Comparison of ENCODE assay signal across 25 cellular contexts in the genomic region with DNA sequence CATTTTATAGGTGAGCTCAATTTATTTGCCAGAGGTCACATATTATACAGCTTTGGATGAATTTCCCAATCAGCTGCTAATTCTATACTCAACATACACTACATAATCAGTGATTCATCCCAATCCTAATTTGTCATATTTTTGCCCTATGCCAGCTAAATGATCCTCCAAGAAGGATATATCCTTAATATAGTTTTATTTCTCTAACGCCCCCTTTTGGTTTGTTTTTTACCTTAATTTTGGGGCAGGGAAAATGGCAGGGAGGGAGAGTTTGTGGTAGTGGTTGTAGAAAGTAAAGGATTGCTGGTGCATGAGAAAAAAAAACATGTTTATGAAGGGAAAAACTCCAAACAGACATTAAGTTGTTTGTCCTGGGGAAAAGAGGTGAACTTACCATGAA. TPM values are rescaled to one million over a fixed set of nuclear protein-coding genes. Genes with fewer than 3 reads are reported as not detected.
A peak's percentile ranks its signal among the peaks of the same experiment; 100 is the strongest.
DNase-seq lines count a peak whose midpoint lies in the region; ATAC-seq and TF ChIP-seq lines count a peak whose summit lies in the region.
"Had no signal": no experiment of that assay in that cellular context is flagged by ENCODE, and none has a peak within 500 bp of the region (broad histone marks: within the 10 kb centered on the region; RNA-seq: fewer than 3 reads in every experiment).

No MANE protein-coding gene starts in this region.

- no peak for ATAC-seq in GM23338
- ATAC-seq in activated CD4-positive, CD25-positive, alpha-beta regulatory T cell treated with anti-CD3 and anti-CD28 coated beads, Interleukin-2, amount 50 U/mL, for 24 hours: no peak
- ATAC-seq: A549, GM12878, HCT116 had no signal

- H3K4me1 ChIP-seq in GM23338 (ENCODE audit: insufficient read depth): peaks cover 11% of the 10 kb centered on the region
- H3K4me1 ChIP-seq in osteoblast (ENCODE audit: insufficient read depth, low read length): peaks cover 16% of the 10 kb centered on the region
- H3K4me1 ChIP-seq in neuronal stem cell (ENCODE audit: control insufficient read depth in 2 of 2, insufficient read depth in 1 of 2, low read depth in 1 of 2, low read length in 2 of 2): no peaks in the 10 kb centered on the region
- H3K4me1 ChIP-seq: BE2C had no signal

- no peak overlapping the region for H3K4me3 Mint-ChIP-seq in GM23338
- no peak overlapping the region for H3K4me3 Mint-ChIP-seq in chondrocyte (ENCODE audit: unreplicated experiment)
- H3K4me3 Mint-ChIP-seq: CD4-positive, CD25-positive, alpha-beta regulatory T cell had no signal

- H3K4me1 Mint-ChIP-seq in GM23338: peaks cover 29% of the 10 kb centered on the region
- H3K4me1 Mint-ChIP-seq in chondrocyte (ENCODE audit: low read depth): peaks cover 43% of the 10 kb centered on the region

- no peak overlapping the region for H3K23ac ChIP-seq in neuronal stem cell (ENCODE audit: low read depth, low read length, poor library complexity)

- peaks cover 24% of the 10 kb centered on the region for H4K20me1 ChIP-seq in GM23338 (replicated peaks; ENCODE audit: insufficient read depth)
- H4K20me1 ChIP-seq in osteoblast (ENCODE audit: insufficient read depth, low read length): peaks cover 69% of the 10 kb centered on the region

- H3K27me3 Mint-ChIP-seq in GM23338 (ENCODE audit: insufficient read depth, low read depth, poor library complexity) (peaks cover 3% of the 10 kb centered on the region), chondrocyte (ENCODE audit: low read depth) (no peaks in the 10 kb centered on the region)
- H3K27me3 Mint-ChIP-seq: CD4-positive, CD25-positive, alpha-beta regulatory T cell had no signal

- H3K18ac ChIP-seq in neuronal stem cell (ENCODE audit: low read length): no peak overlapping the region

- H3K79me2 ChIP-seq in GM23338 (replicated peaks; ENCODE audit: insufficient read depth) (peaks cover 100% of the 10 kb centered on the region), osteoblast (ENCODE audit: insufficient read depth, low read length) (peaks cover 83% of the 10 kb centered on the region)

- WGBS in neuronal stem cell (ENCODE audit: extremely low coverage in 2 of 2, insufficient read length in 2 of 2, insufficient replicate concordance in 1 of 2), 2 donors: no CpG with 5 or more reads among the region's 1 CpG

- no peak overlapping the region for H3K14ac ChIP-seq in neuronal stem cell (ENCODE audit: low read length)

- H3K27ac Mint-ChIP-seq in GM23338: no peak overlapping the region
- no peak overlapping the region for H3K27ac Mint-ChIP-seq in chondrocyte (ENCODE audit: unreplicated experiment)

- no peak overlapping the region for H3K4ac ChIP-seq in neuronal stem cell (ENCODE audit: low read length)

- H2BK5ac ChIP-seq in neuronal stem cell (ENCODE audit: low read length): no peak overlapping the region

- H3F3A ChIP-seq in GM23338 (replicated peaks; ENCODE audit: low read depth): no peaks in the 10 kb centered on the region

- H3K27ac ChIP-seq in GM23338 (ENCODE audit: low read depth) (no peak overlapping the region), osteoblast (ENCODE audit: low read depth, low read length) (no peak overlapping the region), neuronal stem cell (replicated peaks; ENCODE audit: low read length) (no peak overlapping the region)
- H3K27ac ChIP-seq: A549, KMS-11 had no signal

- no peaks in the 10 kb centered on the region for H3K79me1 ChIP-seq in neuronal stem cell (ENCODE audit: low read depth, low read length)

- DNase-seq in GM23338 (ENCODE audit: low spot score) (peak; percentile 38), OCI-M1 (lab: John Stamatoyannopoulos, UW) (peak; percentile 3), chondrocyte (ENCODE audit: low spot score) (no peak), osteoblast (ENCODE audit: insufficient read length, low spot score, missing footprints) (no peak), neuronal stem cell (ENCODE audit: low spot score) (no peak), NCI-H82 (lab: John Stamatoyannopoulos, UW) (no peak)
- DNase-seq: BE2C; CD4-positive, CD25-positive, alpha-beta regulatory T cell; COR-L47; DMS 273 treated with DMSO at 0.1 percent for 48 hours; DMS79 treated with DMSO at 0.1 percent for 48 hours; GOT3; MV-4-11; NCI-H1105 treated with DMSO at 0.1 percent for 48 hours; NCI-H2029 treated with DMSO at 0.1 percent for 48 hours; NCI-H345; NCI-H524; NCI-H774; RPMI8226; SHP77 treated with DMSO at 0.1 percent for 48 hours had no signal

- H3K4me2 ChIP-seq in GM23338: no peak overlapping the region
- no peak overlapping the region for H3K4me2 ChIP-seq in osteoblast (ENCODE audit: insufficient read depth, low read length)
- H3K4me2 ChIP-seq in neuronal stem cell (ENCODE audit: insufficient read depth, low read length, poor library complexity, severe bottlenecking): no peak overlapping the region
- H3K4me2 ChIP-seq: A549, KMS-11 had no signal

- H4K91ac ChIP-seq in neuronal stem cell (ENCODE audit: low read depth, low read length, poor library complexity): no peak overlapping the region

- H3K27me3 ChIP-seq in GM23338 (ENCODE audit: insufficient read depth): no peaks in the 10 kb centered on the region
- no peaks in the 10 kb centered on the region for H3K27me3 ChIP-seq in osteoblast (ENCODE audit: insufficient read depth, low read length)
- H3K27me3 ChIP-seq in neuronal stem cell (ENCODE audit: control insufficient read depth in 3 of 3, insufficient read depth in 3 of 3, low read depth in 1 of 3, low read length in 3 of 3): no peaks in the 10 kb centered on the region
- H3K27me3 ChIP-seq: BE2C had no signal

- H3K9me2 ChIP-seq in GM23338 (ENCODE audit: insufficient read depth): no peaks in the 10 kb centered on the region

- H3K36me3 Mint-ChIP-seq in GM23338 (ENCODE audit: low read depth) (peaks cover 14% of the 10 kb centered on the region; the same call in 2 of the 3 replicates), chondrocyte (ENCODE audit: low read depth) (no peaks in the 10 kb centered on the region)

- H3K36me3 ChIP-seq in GM23338 (ENCODE audit: insufficient read depth) (no peaks in the 10 kb centered on the region), osteoblast (ENCODE audit: insufficient read depth, low read length) (no peaks in the 10 kb centered on the region), neuronal stem cell (replicated peaks in 1 of 2; ENCODE audit: control insufficient read depth in 2 of 2, insufficient read depth in 2 of 2, low read length in 2 of 2) (peaks cover 0 to 15% of the 10 kb centered on the region in 2 donors)
- H3K36me3 ChIP-seq: BE2C had no signal

- H3K9me3 Mint-ChIP-seq in GM23338 (no peaks in the 10 kb centered on the region), chondrocyte (ENCODE audit: low read depth) (no peaks in the 10 kb centered on the region)
- H3K9me3 Mint-ChIP-seq: CD4-positive, CD25-positive, alpha-beta regulatory T cell had no signal

- H3K9ac ChIP-seq in neuronal stem cell (ENCODE audit: low read depth, low read length, poor library complexity): no peak overlapping the region
- H3K9ac ChIP-seq: KMS-11 had no signal

- H2BK15ac ChIP-seq in neuronal stem cell (ENCODE audit: low read length): no peak overlapping the region

- no peak overlapping the region for H2BK120ac ChIP-seq in neuronal stem cell (ENCODE audit: low read depth, low read length)

- H3K4me3 ChIP-seq in GM23338: no peak overlapping the region
- H3K4me3 ChIP-seq in osteoblast (ENCODE audit: insufficient read depth, low read length): no peak overlapping the region
- no peak overlapping the region for H3K4me3 ChIP-seq in neuronal stem cell (ENCODE audit: low read length in 2 of 2)
- H3K4me3 ChIP-seq: A549, GM12878 had no signal

- no peak overlapping the region for H4K8ac ChIP-seq in neuronal stem cell (ENCODE audit: low read depth, low read length)

- H2AFZ ChIP-seq in GM23338 (no peak overlapping the region), osteoblast (ENCODE audit: low read length) (no peak overlapping the region), neuronal stem cell (ENCODE audit: low read length) (no peak overlapping the region)

- no peak overlapping the region for H2BK12ac ChIP-seq in neuronal stem cell (ENCODE audit: low read length)

- TF ChIP-seq CTCF in GM23338 (conservative IDR thresholded peaks at IDR 0.05; ENCODE audit: low read depth in 2 of 2) (peak; percentile 37 to 59; a peak in 3 of 4 replicates), chondrocyte (IDR thresholded peaks at IDR 0.05) (peak; percentile 12), osteoblast (IDR thresholded peaks at IDR 0.05; ENCODE audit: extremely low read depth, low read depth, low read length) (peak; percentile 5)

- H3K9me3 ChIP-seq in osteoblast (ENCODE audit: low read depth, low read length) (no peaks in the 10 kb centered on the region), neuronal stem cell (replicated peaks in 1 of 2; ENCODE audit: control insufficient read depth in 2 of 2, insufficient read depth in 1 of 2, low read depth in 1 of 2, low read length in 2 of 2) (peaks cover 0 to 2% of the 10 kb centered on the region in 2 donors)
- H3K9me3 ChIP-seq: A549, BE2C had no signal

- no peak overlapping the region for H2AK5ac ChIP-seq in neuronal stem cell (ENCODE audit: low read depth, low read length)

TF ChIP-seq in GM23338, 12 proteins besides CTCF, POLR2A, EP300 and RAD21 (continues in another document):
- TF ChIP-seq JUNB (IDR thresholded peaks at IDR 0.05; ENCODE audit: unreplicated experiment) (no peak), EZH2 (IDR thresholded peaks at IDR 0.05; ENCODE audit: low read depth, unreplicated experiment) (no peak), CREB1 (CRISPR knock-in tag; IDR thresholded peaks at IDR 0.05; ENCODE audit: low read depth) (no peak), STAT1 (IDR thresholded peaks at IDR 0.05; ENCODE audit: unreplicated experiment) (no peak)
- TF ChIP-seq, protein P1, sequence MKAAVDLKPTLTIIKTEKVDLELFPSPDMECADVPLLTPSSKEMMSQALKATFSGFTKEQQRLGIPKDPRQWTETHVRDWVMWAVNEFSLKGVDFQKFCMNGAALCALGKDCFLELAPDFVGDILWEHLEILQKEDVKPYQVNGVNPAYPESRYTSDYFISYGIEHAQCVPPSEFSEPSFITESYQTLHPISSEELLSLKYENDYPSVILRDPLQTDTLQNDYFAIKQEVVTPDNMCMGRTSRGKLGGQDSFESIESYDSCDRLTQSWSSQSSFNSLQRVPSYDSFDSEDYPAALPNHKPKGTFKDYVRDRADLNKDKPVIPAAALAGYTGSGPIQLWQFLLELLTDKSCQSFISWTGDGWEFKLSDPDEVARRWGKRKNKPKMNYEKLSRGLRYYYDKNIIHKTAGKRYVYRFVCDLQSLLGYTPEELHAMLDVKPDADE (IDR thresholded peaks at IDR 0.05): no peak

RNA-seq across cellular contexts. Expression of a gene that starts 31.9 kb away (rescaled TPM):
- 45.3 and 57.0 TPM in 2 replicates for total RNA-seq in GM23338 (2014; rRNA removed; shearing (Covaris generic))
- polyA plus RNA-seq in GM23338 (2016; fragmentation: Nextera tagmentation; extraction: Ambion mirVana): 35.6 and 36.4 TPM in 2 replicates
- total RNA-seq in chondrocyte (24.1 to 35.5 TPM (median 34.2 TPM) in 3 replicates), osteoblast (23.2 and 24.5 TPM in 2 replicates)
- polyA plus RNA-seq in neuronal stem cell (2013, experiment 1 of 2): 27.7 TPM
- polyA plus RNA-seq in neuronal stem cell (2013, experiment 2 of 2): 28.8 TPM

Comparison
In these comparisons a context has a peak if more than half of its experiments do, and no peak if none do; other contexts are left out.
1. DNase-seq: peak in GM23338 (single experiment) and OCI-M1 (single experiment); none in chondrocyte (single experiment), osteoblast (single experiment), neuronal stem cell (single experiment) and NCI-H82 (single experiment).
2. Peak in every context shown above with its lines, with median percentiles within 50 percentile points of each other: CTCF ChIP-seq.